Comparison of ENCODE assay signal across 27 cellular contexts in genomic region chr12:4440187-4440941, GRCh38. TPM values are rescaled to one million over a fixed set of nuclear protein-coding genes. Genes with fewer than 3 reads are reported as not detected.
DNase-seq lines count a peak whose midpoint lies in the region.
"Had no signal": no experiment of that assay in that cellular context is flagged by ENCODE, and none has a peak within 500 bp of the region (broad histone marks: within the 10 kb centered on the region; RNA-seq: fewer than 3 reads in every experiment).

No MANE protein-coding gene starts in this region.

- H3K9ac ChIP-seq in HUES48 (ENCODE audit: low read depth, low read length) = no peak overlapping the region
- no peak overlapping the region for H3K9ac ChIP-seq in iPS-15b (ENCODE audit: low read depth, low read length)

- H3K27me3 ChIP-seq in HUES48 (ENCODE audit: control insufficient read depth, insufficient read depth, low read length) (no peaks in the 10 kb centered on the region), SJCRH30 (no peaks in the 10 kb centered on the region), iPS-15b (ENCODE audit: control insufficient read depth, insufficient read depth, low read length) (no peaks in the 10 kb centered on the region)

- H3K27ac ChIP-seq in HUES48 (ENCODE audit: low read depth, low read length) (peak overlapping the region; percentile 87), SJCRH30 (peak overlapping the region; percentile 89)
- H3K27ac ChIP-seq: dorsolateral prefrontal cortex, epithelial cell of prostate, foreskin keratinocyte, tibial artery had no signal

- intact Hi-C loops in posterior vena cava (cut with DNase I) = no loop called here

- H3K4me3 ChIP-seq in HUES48 (ENCODE audit: low read depth, low read length) = no peak overlapping the region
- H3K4me3 ChIP-seq in SJCRH30 = no peak overlapping the region
- H3K4me3 ChIP-seq in iPS-15b (ENCODE audit: low read depth, low read length) = peak overlapping the region; percentile 13
- H3K4me3 ChIP-seq: dorsolateral prefrontal cortex, skin epidermis, tibial artery had no signal

- H3K36me3 ChIP-seq in HUES48 (ENCODE audit: control insufficient read depth, insufficient read depth, low read length) = no peaks in the 10 kb centered on the region
- no peaks in the 10 kb centered on the region for H3K36me3 ChIP-seq in SJCRH30
- no peaks in the 10 kb centered on the region for H3K36me3 ChIP-seq in iPS-15b (ENCODE audit: control insufficient read depth, insufficient read depth, low read length)
- H3K36me3 ChIP-seq: tibial artery had no signal

- H3K4me1 ChIP-seq in HUES48 (ENCODE audit: control insufficient read depth, insufficient read depth, low read length) (peaks cover 30% of the 10 kb centered on the region), SJCRH30 (peaks cover 27% of the 10 kb centered on the region), iPS-15b (ENCODE audit: control insufficient read depth, insufficient read depth, low read length) (peaks cover 35% of the 10 kb centered on the region)
- H3K4me1 ChIP-seq: foreskin keratinocyte, tibial artery had no signal

- DNase-seq in SJCRH30 = peak in 1 of 2 experiments; percentile 29
- DNase-seq in posterior vena cava (ENCODE audit: low spot score) = peak; percentile 19
- DNase-seq in NCI-H526 treated with DMSO at 0.1 percent for 48 hours (lab: John Stamatoyannopoulos, UW) = no peak
- DNase-seq in CD1c-positive myeloid dendritic cell (ENCODE audit: extremely low spot score) = no peak
- DNase-seq in GM19238 (ENCODE audit: insufficient read length, low spot score) = no peak
- DNase-seq: activated CD4-positive, alpha-beta T cell treated with anti-CD3 and anti-CD28 coated beads for 4 hours; activated effector memory CD4-positive, alpha-beta T cell treated with anti-CD3 and anti-CD28 coated beads, Interleukin-2, amount 50 U/mL, for 16 hours; DMS79; dorsolateral prefrontal cortex; foreskin keratinocyte; hypothalamus; MM.1S; NCI-H1694; NCI-H2171 treated with DMSO at 0.1 percent for 48 hours; NCI-H774; nephron progenitor cell; PC-3; psoas muscle; SIG-M5; stimulated activated CD4-positive, alpha-beta T cell treated with anti-CD3 and anti-CD28 coated beads, Interleukin-2, amount 100 ng/mL, for 24 hours; T-cell; tibial artery had no signal

- H3K9me3 ChIP-seq in HUES48 (ENCODE audit: control insufficient read depth, insufficient read depth, low read length) (no peaks in the 10 kb centered on the region), SJCRH30 (replicated peaks) (no peaks in the 10 kb centered on the region), iPS-15b (ENCODE audit: control insufficient read depth, insufficient read depth, low read length) (no peaks in the 10 kb centered on the region)
- H3K9me3 ChIP-seq: psoas muscle, tibial artery had no signal

RNA-seq across cellular contexts. Expression of gene FGF6, which starts 5.3 kb away (rescaled TPM):
- not detected in 2 replicates for total RNA-seq in SJCRH30 (2014; rRNA removed; shearing (Covaris generic))
- not detected for total RNA-seq in posterior vena cava
- total RNA-seq: dorsolateral prefrontal cortex, foreskin keratinocyte, mesothelial cell of epicardium, PC-3, T-cell had no signal
